16 cellular contexts compared by ENCODE assay signal in the genomic region with DNA sequence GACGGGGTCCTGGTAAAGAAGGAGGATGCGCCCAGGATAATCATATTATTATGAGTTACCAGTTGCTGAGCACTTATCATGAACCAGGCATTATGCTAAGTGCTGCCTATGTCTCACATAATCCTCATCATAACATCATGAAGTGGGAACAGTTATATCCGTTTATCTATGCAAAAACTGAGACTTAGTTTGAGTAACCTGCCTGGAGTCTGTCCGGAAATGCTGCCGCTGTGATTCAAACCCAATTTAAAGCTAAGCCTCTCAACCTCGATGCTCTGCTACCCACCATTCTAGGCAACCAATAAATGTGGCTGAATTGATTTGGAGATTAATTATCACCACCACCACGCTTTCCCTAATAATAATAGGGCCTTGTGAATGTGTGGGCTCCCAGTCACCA.
"Had no signal": no experiment of that assay in that cellular context is flagged by ENCODE, and none has a peak within 500 bp of the region (broad histone marks: within the 10 kb centered on the region; RNA-seq: fewer than 3 reads in every experiment).

No MANE protein-coding gene starts in this region.

- H3K27ac ChIP-seq: colonic mucosa, esophagus squamous epithelium, neutrophil had no signal

- FAIRE-seq: islet of Langerhans, small intestine, urothelium cell line had no signal

- DNase-seq: colonic mucosa; dermis blood vessel endothelial cell; esophagus squamous epithelium; foreskin fibroblast; hypothalamus; kidney glomerular epithelial cell; mammary epithelial cell; naive thymus-derived CD8-positive, alpha-beta T cell; psoas muscle; retina; small intestine; stimulated activated CD4-positive, alpha-beta T cell treated with anti-CD3 and anti-CD28 coated beads, Interleukin-2, amount 100 ng/mL, for 48 hours; stimulated activated naive CD4-positive, alpha-beta T cell treated with Interleukin-2 at 50 U/mL for 16 hours had no signal

- H3K36me3 ChIP-seq: colonic mucosa, esophagus squamous epithelium, neutrophil had no signal

- H3K4me1 ChIP-seq: colonic mucosa had no signal

- H3K9me3 ChIP-seq: colonic mucosa, esophagus squamous epithelium, neutrophil, psoas muscle had no signal

- H3K4me3 ChIP-seq: colonic mucosa, esophagus squamous epithelium, psoas muscle had no signal
